ENCODE assay signal across 9 cellular contexts in genomic region chr9:109329274-109330258, GRCh38. TPM values are rescaled to one million over a fixed set of nuclear protein-coding genes. Genes with fewer than 3 reads are reported as not detected.
DNase-seq lines count a peak whose midpoint lies in the region; ATAC-seq and TF ChIP-seq lines count a peak whose summit lies in the region.
"Had no signal": no experiment of that assay in that cellular context is flagged by ENCODE, and none has a peak within 500 bp of the region (broad histone marks: within the 10 kb centered on the region; RNA-seq: fewer than 3 reads in every experiment).

No MANE protein-coding gene starts in this region.

- no peaks in the 10 kb centered on the region for H3K36me3 ChIP-seq in body of pancreas (replicated peaks in 1 of 2; ENCODE audit: insufficient read depth in 1 of 2, low read depth in 2 of 2)
- no peaks in the 10 kb centered on the region for H3K36me3 ChIP-seq in left lung

- no peaks in the 10 kb centered on the region for H3K27me3 ChIP-seq in body of pancreas
- peaks cover 0 to 17% of the 10 kb centered on the region in 2 donors for H3K27me3 ChIP-seq in left lung

- TF ChIP-seq POLR2A in body of pancreas (IDR thresholded peaks at IDR 0.05): peak; percentile 24 to 64 (median 58)

- peak overlapping the region; percentile 93 to 99 (median 96) for H3K27ac ChIP-seq in body of pancreas
- H3K27ac ChIP-seq in left lung: peak overlapping the region; percentile 42 to 53

- DNase-seq in NCI-H1436 (lab: John Stamatoyannopoulos, UW) (peak; percentile 42), NCI-H1436 treated with DMSO at 0.1 percent for 48 hours (lab: John Stamatoyannopoulos, UW) (no peak), body of pancreas (peak; percentile 89 to 96 (median 94)), left lung (peak; percentile 77 to 81), ureter (ENCODE audit: low spot score) (peak; percentile 78), AML-193 (lab: John Stamatoyannopoulos, UW) (no peak), dedifferentiated amniotic fluid mesenchymal stem cell (ENCODE audit: extremely low spot score) (no peak)
- DNase-seq in stimulated activated CD4-positive, alpha-beta T cell treated with anti-CD3 and anti-CD28 coated beads, Interleukin-4, amount 100 ng/mL, for 24 hours: no peak
- DNase-seq: activated T-cell treated with anti-CD3 and anti-CD28 coated beads, Interleukin-2, amount 50 U/mL, for 72 hours had no signal

- TF ChIP-seq CTCF in body of pancreas (IDR thresholded peaks at IDR 0.05): no peak
- no peak for TF ChIP-seq CTCF in left lung (IDR thresholded peaks at IDR 0.05)

- intact Hi-C loops in body of pancreas (cut with DNase I): loop anchor here (10.0 kb wide), 1 partner anchor 145 kb away; no protein-coding TSS in a partner anchor
- intact Hi-C loops in left lung (cut with DNase I): no loop called here

- H3K4me3 ChIP-seq in body of pancreas (no peak overlapping the region), left lung (no peak overlapping the region)

- H3K9me3 ChIP-seq in body of pancreas (no peaks in the 10 kb centered on the region), left lung (no peaks in the 10 kb centered on the region)

- WGBS in body of pancreas, 2 donors: 5 to 15% methylated on average over 18 to 21 of the region's 21 CpGs

- ATAC-seq in body of pancreas (peak; percentile 78), left lung (peak; percentile 73)
- ATAC-seq: activated T-cell treated with anti-CD3 and anti-CD28 coated beads, Interleukin-2, amount 50 U/mL, for 72 hours had no signal

- peaks cover 68% of the 10 kb centered on the region for H3K4me1 ChIP-seq in body of pancreas
- H3K4me1 ChIP-seq in left lung: peaks cover 0 to 17% of the 10 kb centered on the region in 2 donors

RNA-seq across cellular contexts. Expression of gene EPB41L4B, which starts 8.7 kb away (rescaled TPM):
- total RNA-seq in body of pancreas (100 to 1,000 TPM in 1 of 2 donors, 10 to 100 TPM in 1; 41.9 to 122 TPM), left lung (10 to 100 TPM; 11.6 to 17.7 TPM), ureter (15.9 TPM)

Comparison
In these comparisons a context has a peak if more than half of its experiments do, and no peak if none do; other contexts are left out.
1. DNase-seq: peak in NCI-H1436 (single experiment), body of pancreas (4 of 4), left lung (2 of 2) and ureter (single experiment); none in NCI-H1436 treated with DMSO at 0.1 percent for 48 hours (single experiment), AML-193 (0 of 2), stimulated activated CD4-positive, alpha-beta T cell treated with anti-CD3 and anti-CD28 coated beads, Interleukin-4, amount 100 ng/mL, for 24 hours (single experiment) and dedifferentiated amniotic fluid mesenchymal stem cell (single experiment).